Comparison of ENCODE assay signal across 17 cellular contexts in the genomic region with DNA sequence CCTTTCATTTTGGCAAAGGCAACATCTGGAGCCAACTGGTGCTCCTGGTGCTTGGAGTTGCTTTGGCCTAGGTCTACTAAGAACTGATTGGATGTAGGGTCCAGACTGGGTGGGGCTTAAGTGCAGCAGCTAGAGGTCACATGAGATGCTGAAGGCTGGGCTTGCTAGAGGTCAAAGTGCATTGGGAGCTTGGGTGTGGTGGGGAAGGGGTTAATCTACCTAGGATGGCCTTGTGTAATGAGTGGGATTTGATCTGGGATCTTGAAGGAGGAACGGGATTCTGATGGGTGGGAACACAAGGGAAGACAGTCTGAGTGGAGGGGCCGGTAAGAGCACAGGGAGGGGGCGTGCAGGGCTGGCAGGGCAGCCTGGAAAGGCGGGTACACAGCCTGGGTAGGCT.
DNase-seq lines count a peak whose midpoint lies in the region; ATAC-seq, FAIRE-seq and TF ChIP-seq lines count a peak whose summit lies in the region.
"Had no signal": no experiment of that assay in that cellular context is flagged by ENCODE, and none has a peak within 500 bp of the region (broad histone marks: within the 10 kb centered on the region; RNA-seq: fewer than 3 reads in every experiment).

No MANE protein-coding gene starts in this region.

- no peak overlapping the region for H3K4me2 ChIP-seq in GM23338
- H3K4me2 ChIP-seq in K562 (ENCODE audit: insufficient read depth, low read length), result no peak overlapping the region
- no peak overlapping the region for H3K4me2 ChIP-seq in neuronal stem cell (ENCODE audit: insufficient read depth, low read length, poor library complexity, severe bottlenecking)
- H3K4me2 ChIP-seq: BLaER1 had no signal

- 0 out of 2 replicates have a peak overlapping the region, but pooled peaks have one; percentile 28 for H2AFZ ChIP-seq in GM23338
- H2AFZ ChIP-seq in K562 (ENCODE audit: low read depth, low read length), result no peak overlapping the region
- H2AFZ ChIP-seq in neuronal stem cell (ENCODE audit: low read length), result no peak overlapping the region

- no peak overlapping the region for H2BK120ac ChIP-seq in neuronal stem cell (ENCODE audit: low read depth, low read length)

- no peak overlapping the region for H3K9ac ChIP-seq in K562 (ENCODE audit: insufficient read depth in 1 of 2, low read depth in 2 of 2, low read length in 2 of 2)
- H3K9ac ChIP-seq in neuronal stem cell (ENCODE audit: low read depth, low read length, poor library complexity), result no peak overlapping the region
- H3K9ac ChIP-seq: BLaER1 had no signal

- no peaks in the 10 kb centered on the region for H3K27me3 ChIP-seq in GM23338 (ENCODE audit: insufficient read depth)
- no peaks in the 10 kb centered on the region; the same call in 1 of the 2 replicates for H3K27me3 ChIP-seq in H7 (ENCODE audit: control insufficient read depth, insufficient read depth, low read length)
- peaks cover 9 to 63% of the 10 kb centered on the region in 2 experiments; a peak in 4 of 5 replicates for H3K27me3 ChIP-seq in K562 (ENCODE audit: control insufficient read depth in 2 of 2, insufficient read depth in 2 of 2, low read length in 2 of 2)
- peaks cover 0 to 45% (median 0%) of the 10 kb centered on the region in 3 experiments for H3K27me3 ChIP-seq in neuronal stem cell (ENCODE audit: control insufficient read depth in 3 of 3, insufficient read depth in 3 of 3, low read depth in 1 of 3, low read length in 3 of 3)
- H3K27me3 ChIP-seq: BLaER1 had no signal

- TF ChIP-seq POLR2A in K562 (conservative IDR thresholded peaks at IDR 0.05), result no peak

- no peak for FAIRE-seq in K562 (lab: Jason Lieb, UNC)
- FAIRE-seq: G401.6, GM12892 had no signal

- no peak overlapping the region for H4K91ac ChIP-seq in neuronal stem cell (ENCODE audit: low read depth, low read length, poor library complexity)

- H3K14ac ChIP-seq in neuronal stem cell (ENCODE audit: low read length), result no peak overlapping the region

- peaks cover 9% of the 10 kb centered on the region for H3K27me3 Mint-ChIP-seq in GM23338 (ENCODE audit: insufficient read depth, low read depth, poor library complexity)

- DNase-seq in GM23338 (ENCODE audit: low spot score) (no peak), H7 (peak; percentile 45), K562 (ENCODE audit: extremely low read depth in 1 of 4, low spot score in 3 of 4) (no peak), neuronal stem cell (ENCODE audit: low spot score) (no peak), MV-4-11 (lab: John Stamatoyannopoulos, UW) (no peak), NCI-H446 treated with DMSO at 0.1 percent for 48 hours (lab: John Stamatoyannopoulos, UW) (no peak)
- DNase-seq: Caco-2; CD4-positive, CD25-positive, alpha-beta regulatory T cell; CD8-positive, alpha-beta T cell; DMS153; DND-41 had no signal

- H3K79me1 ChIP-seq in neuronal stem cell (ENCODE audit: low read depth, low read length), result no peaks in the 10 kb centered on the region

- H3K9me3 Mint-ChIP-seq in GM23338, result no peaks in the 10 kb centered on the region
- H3K9me3 Mint-ChIP-seq: CD4-positive, CD25-positive, alpha-beta regulatory T cell; CD8-positive, alpha-beta T cell had no signal

- H3K4me1 ChIP-seq in GM23338 (ENCODE audit: insufficient read depth), result peaks cover 13% of the 10 kb centered on the region
- no peaks in the 10 kb centered on the region for H3K4me1 ChIP-seq in K562 (replicated peaks in 1 of 2; ENCODE audit: control insufficient read depth in 2 of 2, insufficient read depth in 2 of 2, low read length in 2 of 2)
- peaks cover 0 to 8% of the 10 kb centered on the region in 2 donors for H3K4me1 ChIP-seq in neuronal stem cell (ENCODE audit: control insufficient read depth in 2 of 2, insufficient read depth in 1 of 2, low read depth in 1 of 2, low read length in 2 of 2)
- H3K4me1 ChIP-seq: BLaER1, Caco-2, HAP-1 had no signal

- ATAC-seq in GM23338, result no peak; the same call in 2 of the 3 replicates
- peak; percentile 39; the same call in 1 of the 3 replicates for ATAC-seq in K562
- ATAC-seq: CD8-positive, alpha-beta T cell had no signal

- TF ChIP-seq CTCF in GM23338 (conservative IDR thresholded peaks at IDR 0.05; ENCODE audit: low read depth in 2 of 2) (no peak), K562 (IDR thresholded peaks at IDR 0.05 in 2 of 3, conservative IDR thresholded peaks at IDR 0.05 in 1 of 3; ENCODE audit: insufficient read depth in 2 of 3, low read depth in 1 of 3, low read length in 3 of 3) (no peak)

- H3K23ac ChIP-seq in neuronal stem cell (ENCODE audit: low read depth, low read length, poor library complexity), result no peak overlapping the region

- no peaks in the 10 kb centered on the region for H3K9me1 ChIP-seq in K562 (ENCODE audit: control insufficient read depth, insufficient read depth, low read length)

- peaks cover 33% of the 10 kb centered on the region for H3K4me1 Mint-ChIP-seq in GM23338
- H3K4me1 Mint-ChIP-seq: B cell; CD4-positive, CD25-positive, alpha-beta regulatory T cell had no signal

- H3K4me3 ChIP-seq in GM23338, result no peak overlapping the region
- H3K4me3 ChIP-seq in H7 (ENCODE audit: insufficient read depth, low read depth, low read length), result no peak overlapping the region
- H3K4me3 ChIP-seq in K562, result no peak overlapping the region
- no peak overlapping the region for H3K4me3 ChIP-seq in neuronal stem cell (ENCODE audit: low read length in 2 of 2)
- H3K4me3 ChIP-seq: BLaER1, HAP-1 had no signal

- no peak overlapping the region for H3K4me3 Mint-ChIP-seq in GM23338
- H3K4me3 Mint-ChIP-seq: B cell; CD4-positive, CD25-positive, alpha-beta regulatory T cell; CD8-positive, alpha-beta T cell had no signal

- in situ Hi-C loops in K562 (cut with MboI), result no loop called here

- intact Hi-C loops in K562 (cut with micrococcal nuclease), result no loop called here

- no peaks in the 10 kb centered on the region for H3F3A ChIP-seq in GM23338 (replicated peaks; ENCODE audit: low read depth)

- no peaks in the 10 kb centered on the region for H3K9me3 ChIP-seq in K562 (replicated peaks; ENCODE audit: control insufficient read depth, insufficient read depth, low read depth, low read length)
- H3K9me3 ChIP-seq in neuronal stem cell (replicated peaks in 1 of 2; ENCODE audit: control insufficient read depth in 2 of 2, insufficient read depth in 1 of 2, low read depth in 1 of 2, low read length in 2 of 2), result no peaks in the 10 kb centered on the region
- H3K9me3 ChIP-seq: BLaER1, Caco-2, HAP-1 had no signal

- CTCF ChIA-PET in K562 (lab: Yijun Ruan, JAX; ENCODE audit: low intra/inter-chr PET ratio), result no interaction called here

- H2BK15ac ChIP-seq in neuronal stem cell (ENCODE audit: low read length), result no peak overlapping the region

- no peak for TF ChIP-seq RAD21 in K562 (CRISPR knock-in tag; conservative IDR thresholded peaks at IDR 0.05 in 1 of 2, IDR thresholded peaks at IDR 0.05 in 1 of 2)

- H3K9me2 ChIP-seq in GM23338 (ENCODE audit: insufficient read depth), result no peaks in the 10 kb centered on the region

- H3K4ac ChIP-seq in neuronal stem cell (ENCODE audit: low read length), result no peak overlapping the region

- BruUV-seq in K562 (replicated peaks; lab: Mats Ljungman, UMichigan), result no TSS peak

- H2BK12ac ChIP-seq in neuronal stem cell (ENCODE audit: low read length), result no peak overlapping the region

- H4K20me1 ChIP-seq in GM23338 (replicated peaks; ENCODE audit: insufficient read depth), result no peaks in the 10 kb centered on the region
- H4K20me1 ChIP-seq in K562 (replicated peaks; ENCODE audit: control insufficient read depth, insufficient read depth, low read length), result peaks cover 8% of the 10 kb centered on the region; the same call in 1 of the 2 replicates
- H4K20me1 ChIP-seq: BLaER1 had no signal

- peak overlapping the region; percentile 9 for H3K18ac ChIP-seq in neuronal stem cell (ENCODE audit: low read length)

- no peak for TF ChIP-seq EP300 in K562 (IDR thresholded peaks at IDR 0.05; ENCODE audit: low read length)

- H3K27ac ChIP-seq in GM23338 (ENCODE audit: low read depth), result no peak overlapping the region
- no peak overlapping the region for H3K27ac ChIP-seq in K562 (ENCODE audit: extremely low read depth, low read depth, low read length)
- H3K27ac ChIP-seq in neuronal stem cell (replicated peaks; ENCODE audit: low read length), result no peak overlapping the region
- H3K27ac ChIP-seq: BLaER1, C4-2B had no signal

- H3K79me2 ChIP-seq in GM23338 (replicated peaks; ENCODE audit: insufficient read depth), result no peaks in the 10 kb centered on the region
- no peaks in the 10 kb centered on the region for H3K79me2 ChIP-seq in K562 (ENCODE audit: control insufficient read depth, insufficient read depth, low read length)

- H4K8ac ChIP-seq in neuronal stem cell (ENCODE audit: low read depth, low read length), result no peak overlapping the region

- H3K36me3 Mint-ChIP-seq in GM23338 (ENCODE audit: low read depth), result no peaks in the 10 kb centered on the region; the same call in 2 of the 3 replicates
- H3K36me3 Mint-ChIP-seq: CD4-positive, CD25-positive, alpha-beta regulatory T cell; CD8-positive, alpha-beta T cell had no signal

- peak overlapping the region; percentile 12 for H2AK5ac ChIP-seq in neuronal stem cell (ENCODE audit: low read depth, low read length)

- H3K36me3 ChIP-seq in GM23338 (ENCODE audit: insufficient read depth) (no peaks in the 10 kb centered on the region), H7 (replicated peaks; ENCODE audit: control insufficient read depth, insufficient read depth, low read length) (no peaks in the 10 kb centered on the region), K562 (ENCODE audit: control insufficient read depth, insufficient read depth, low read length) (no peaks in the 10 kb centered on the region), neuronal stem cell (replicated peaks in 1 of 2; ENCODE audit: control insufficient read depth in 2 of 2, insufficient read depth in 2 of 2, low read length in 2 of 2) (no peaks in the 10 kb centered on the region)
- H3K36me3 ChIP-seq: BLaER1, HAP-1 had no signal

- POLR2A ChIA-PET in K562 (lab: Yijun Ruan, JAX), result interaction anchor here (1.3 kb wide), 1 partner anchor 47 kb away, joined by 3 read pairs; no protein-coding TSS in a partner anchor

- 0% methylated on average over 1 of the region's 4 CpGs for WGBS in K562 (ENCODE audit: insufficient coverage, low coverage, missing lambda C conversion rate)
- no CpG with 5 or more reads among the region's 4 CpGs for WGBS in neuronal stem cell (ENCODE audit: extremely low coverage in 2 of 2, insufficient read length in 2 of 2, insufficient replicate concordance in 1 of 2), 2 donors

- H3K27ac Mint-ChIP-seq in GM23338, result no peak overlapping the region
- H3K27ac Mint-ChIP-seq: B cell; CD4-positive, CD25-positive, alpha-beta regulatory T cell; CD8-positive, alpha-beta T cell had no signal

- no peak overlapping the region for H2BK5ac ChIP-seq in neuronal stem cell (ENCODE audit: low read length)

TF ChIP-seq in GM23338, 12 proteins besides CTCF, POLR2A, EP300 and RAD21 (continues in another document):
- no peak for TF ChIP-seq POLR2AphosphoS5 (IDR thresholded peaks at IDR 0.05; ENCODE audit: low read depth)
- no peak for TF ChIP-seq ZNF114 (CRISPR knock-in tag; IDR thresholded peaks at IDR 0.05)

TF ChIP-seq in K562, 482 proteins besides CTCF, POLR2A, EP300 and RAD21 (continues in another document):
- TF ChIP-seq NR2C2 (CRISPR knock-in tag; IDR thresholded peaks at IDR 0.05) (no peak), NR2C2 (tag; IDR thresholded peaks at IDR 0.05) (peak; percentile 27; the same call in 1 of the 2 replicates)
